In the genomic region with DNA sequence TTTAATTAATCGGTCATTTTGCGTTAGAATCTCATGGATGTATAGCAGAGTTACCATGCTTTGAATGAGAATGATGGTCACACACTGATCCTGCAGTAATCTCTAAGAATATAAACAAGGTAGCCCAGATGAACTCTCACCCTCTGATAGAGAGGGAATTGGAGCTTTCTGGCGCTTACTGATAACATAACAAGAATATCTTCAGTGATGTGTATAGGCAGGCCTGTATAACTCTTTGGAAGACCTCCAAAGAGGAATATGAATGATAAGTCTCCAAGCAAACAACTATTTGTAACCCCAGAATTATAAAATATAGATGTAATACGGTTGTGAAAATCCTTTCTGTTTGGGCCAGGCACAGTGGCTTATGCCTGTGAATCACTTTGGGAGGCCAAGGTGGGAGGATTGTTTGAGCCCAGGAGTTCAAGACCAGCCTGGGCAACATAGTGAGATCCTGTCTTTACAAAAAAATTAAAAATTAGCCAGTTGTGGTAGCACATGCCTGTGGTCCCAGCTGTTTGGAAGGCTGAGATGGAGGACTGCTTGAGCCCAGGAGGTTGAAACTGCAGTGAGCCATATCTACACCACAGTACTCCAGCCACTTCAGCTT, we compare ENCODE assay signal across 24 cellular contexts. TPM values are rescaled to one million over a fixed set of nuclear protein-coding genes. Genes with fewer than 3 reads are reported as not detected.
DNase-seq lines count a peak whose midpoint lies in the region; ATAC-seq, FAIRE-seq and TF ChIP-seq lines count a peak whose summit lies in the region.
"Had no signal": no experiment of that assay in that cellular context is flagged by ENCODE, and none has a peak within 500 bp of the region (broad histone marks: within the 10 kb centered on the region; RNA-seq: fewer than 3 reads in every experiment).

No MANE protein-coding gene starts in this region.

- no peak for FAIRE-seq in astrocyte (lab: Jason Lieb, UNC)
- FAIRE-seq: A549, GM12878, GM12892, GM18507 had no signal

- H3K4me3 Mint-ChIP-seq in astrocyte (ENCODE audit: unreplicated experiment): no peak overlapping the region
- H3K4me3 Mint-ChIP-seq in stimulated activated naive CD8-positive, alpha-beta T cell treated with anti-CD3 and anti-CD28 coated beads, Interleukin-15, amount 100 ng/mL, for 72 hours: no peak overlapping the region
- H3K4me3 Mint-ChIP-seq: B cell; CD4-positive, alpha-beta T cell; CD8-positive, alpha-beta T cell had no signal

- H3K9me3 Mint-ChIP-seq in astrocyte (ENCODE audit: unreplicated experiment): peaks cover 9% of the 10 kb centered on the region
- peaks cover 7% of the 10 kb centered on the region in 2 donors for H3K9me3 Mint-ChIP-seq in stimulated activated naive CD8-positive, alpha-beta T cell treated with anti-CD3 and anti-CD28 coated beads, Interleukin-15, amount 100 ng/mL, for 72 hours
- H3K9me3 Mint-ChIP-seq: CD4-positive, alpha-beta T cell had no signal

- H3K27ac ChIP-seq in astrocyte (ENCODE audit: low read depth, low read length): no peak overlapping the region
- H3K27ac ChIP-seq: A549; BLaER1 treated with 17β-estradiol and CSF1 and Interleukin-3, amounts not matched to agents 10 nM and 100 nM; C4-2B had no signal

- H3K9me3 ChIP-seq in astrocyte (ENCODE audit: insufficient read depth, low read depth, low read length): no peaks in the 10 kb centered on the region

- no peak for TF ChIP-seq POLR2A in erythroblast (IDR thresholded peaks at IDR 0.05; ENCODE audit: low read length)

- H3K27me3 ChIP-seq in astrocyte (ENCODE audit: insufficient read depth, low read length): no peaks in the 10 kb centered on the region

- H3K27me3 Mint-ChIP-seq in astrocyte (ENCODE audit: low read depth, unreplicated experiment): peaks cover 9% of the 10 kb centered on the region
- H3K27me3 Mint-ChIP-seq in stimulated activated naive CD8-positive, alpha-beta T cell treated with anti-CD3 and anti-CD28 coated beads, Interleukin-15, amount 100 ng/mL, for 72 hours: peaks cover 6% of the 10 kb centered on the region

- H3K4me1 ChIP-seq in astrocyte (ENCODE audit: insufficient read depth, low read length): no peaks in the 10 kb centered on the region
- H3K4me1 ChIP-seq: A549 had no signal

- H2AFZ ChIP-seq in astrocyte (ENCODE audit: low read depth, low read length): no peak overlapping the region

- H3K36me3 Mint-ChIP-seq in astrocyte (ENCODE audit: low read depth, unreplicated experiment): no peaks in the 10 kb centered on the region
- H3K36me3 Mint-ChIP-seq: CD8-positive, alpha-beta T cell had no signal

- no peaks in the 10 kb centered on the region for H3K79me2 ChIP-seq in astrocyte (ENCODE audit: insufficient read depth, low read length)

- no peak overlapping the region for H3K4me2 ChIP-seq in astrocyte (ENCODE audit: low read length)
- H3K4me2 ChIP-seq: A549; BLaER1 treated with 17β-estradiol and CSF1 and Interleukin-3, amounts not matched to agents 10 nM and 100 nM had no signal

- ATAC-seq in stimulated activated naive CD8-positive, alpha-beta T cell treated with anti-CD3 and anti-CD28 coated beads, Interleukin-15, amount 100 ng/mL, for 72 hours: no peak
- ATAC-seq: A549; CD8-positive, alpha-beta T cell; GM12878 had no signal

- TF ChIP-seq CTCF in astrocyte (IDR thresholded peaks at IDR 0.05; ENCODE audit: insufficient read depth, low read depth, low read length): no peak

- no peaks in the 10 kb centered on the region for H4K20me1 ChIP-seq in astrocyte (ENCODE audit: insufficient read depth, low read length)
- H4K20me1 ChIP-seq: BLaER1 treated with 17β-estradiol and CSF1 and Interleukin-3, amounts not matched to agents 10 nM and 100 nM had no signal

- H3K4me1 Mint-ChIP-seq in astrocyte (ENCODE audit: low read depth, unreplicated experiment): no peaks in the 10 kb centered on the region
- peaks cover 9% of the 10 kb centered on the region for H3K4me1 Mint-ChIP-seq in stimulated activated naive CD8-positive, alpha-beta T cell treated with anti-CD3 and anti-CD28 coated beads, Interleukin-15, amount 100 ng/mL, for 72 hours
- H3K4me1 Mint-ChIP-seq: B cell had no signal

- DNase-seq in OCI-M1 (lab: John Stamatoyannopoulos, UW) (peak; percentile 22), astrocyte (ENCODE audit: low read depth) (no peak), erythroblast (lab: John Stamatoyannopoulos, UW) (peak; percentile 63 to 89), 8988T (no peak), NCI-H1417 treated with DMSO at 0.1 percent for 48 hours (lab: John Stamatoyannopoulos, UW) (no peak)
- no peak for DNase-seq in stimulated activated naive CD8-positive, alpha-beta T cell treated with anti-CD3 and anti-CD28 coated beads, Interleukin-15, amount 100 ng/mL, for 72 hours
- DNase-seq: AML-193; CD4-positive, alpha-beta T cell; CD8-positive, alpha-beta T cell; COR-L47; DMS 273 treated with DMSO at 0.1 percent for 48 hours; DMS153; DMS53; DMS79; DND-41; EL; GDM1 had no signal

- no peaks in the 10 kb centered on the region for H3K36me3 ChIP-seq in astrocyte (ENCODE audit: insufficient read depth, low read length)
- H3K36me3 ChIP-seq: BLaER1 treated with 17β-estradiol and CSF1 and Interleukin-3, amounts not matched to agents 10 nM and 100 nM had no signal

- no peak overlapping the region for H3K4me3 ChIP-seq in astrocyte (ENCODE audit: insufficient read depth, low read depth, low read length)
- H3K4me3 ChIP-seq: A549; BLaER1 treated with 17β-estradiol and CSF1 and Interleukin-3, amounts not matched to agents 10 nM and 100 nM; GM12878 had no signal

- H3K9ac ChIP-seq in astrocyte (ENCODE audit: low read length): no peak overlapping the region
- H3K9ac ChIP-seq: BLaER1 treated with 17β-estradiol and CSF1 and Interleukin-3, amounts not matched to agents 10 nM and 100 nM had no signal

- peak overlapping the region; percentile 68 for H3K27ac Mint-ChIP-seq in astrocyte (ENCODE audit: unreplicated experiment)
- no peak overlapping the region for H3K27ac Mint-ChIP-seq in stimulated activated naive CD8-positive, alpha-beta T cell treated with anti-CD3 and anti-CD28 coated beads, Interleukin-15, amount 100 ng/mL, for 72 hours
- H3K27ac Mint-ChIP-seq: B cell; CD4-positive, alpha-beta T cell; CD8-positive, alpha-beta T cell had no signal

RNA-seq across cellular contexts. Expression of a gene that starts 52.5 kb away (rescaled TPM):
- total RNA-seq in astrocyte: 29.7 and 30.1 TPM in 2 replicates
- total RNA-seq: CD8-positive, alpha-beta T cell had no signal

Comparison
In these comparisons a context has a peak if more than half of its experiments do, and no peak if none do; other contexts are left out.
1. DNase-seq: peak in OCI-M1 (single experiment) and erythroblast (2 of 2); none in astrocyte (single experiment), 8988T (single experiment), NCI-H1417 treated with DMSO at 0.1 percent for 48 hours (single experiment) and stimulated activated naive CD8-positive, alpha-beta T cell treated with anti-CD3 and anti-CD28 coated beads, Interleukin-15, amount 100 ng/mL, for 72 hours (0 of 2).